12 cellular contexts compared by ENCODE assay signal in the genomic region with DNA sequence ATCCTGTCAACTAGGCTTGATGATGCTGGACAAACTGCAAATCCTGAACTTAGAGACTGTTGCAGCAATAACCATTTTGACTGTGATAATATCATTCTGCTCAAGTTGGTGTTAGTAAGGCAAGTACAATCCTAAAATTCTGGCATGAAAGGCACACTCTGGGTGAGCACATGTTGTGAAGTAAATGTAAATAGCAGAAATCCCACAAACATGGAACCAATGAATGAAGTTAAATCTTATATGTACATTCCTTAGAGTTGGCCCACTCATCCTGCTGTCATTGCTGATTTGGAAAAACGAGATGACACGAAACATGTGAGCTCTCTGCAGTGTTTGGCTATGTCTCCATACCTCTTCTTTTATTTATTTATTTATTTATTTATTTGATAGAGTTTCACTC.
"Had no signal": no experiment of that assay in that cellular context is flagged by ENCODE, and none has a peak within 500 bp of the region (broad histone marks: within the 10 kb centered on the region; RNA-seq: fewer than 3 reads in every experiment).

No MANE protein-coding gene starts in this region.

- DNase-seq: activated CD4-positive, alpha-beta T cell treated with anti-CD3 and anti-CD28 coated beads for 48 hours; activated naive CD4-positive, alpha-beta T cell; colonic mucosa; effector CD8-positive, alpha-beta T cell; left colon; naive B cell; SW 1271; T-helper 9 cell had no signal

- H3K27ac ChIP-seq: colonic mucosa, tibial nerve, VCaP had no signal

- H3K4me1 ChIP-seq: colonic mucosa, tibial nerve had no signal

- ATAC-seq: left colon; stimulated activated memory B cell treated with anti-CD40 and anti-IgM and Interleukin-4, amounts not matched to agents 10 μg/mL and 1 μg/mL and 100 μg/mL, for 72 hours had no signal

- H3K36me3 ChIP-seq: colonic mucosa, tibial nerve had no signal

- H3K9me3 ChIP-seq: colonic mucosa, tibial nerve had no signal

- H3K27me3 ChIP-seq: colonic mucosa, tibial nerve had no signal

- H3K4me3 ChIP-seq: colonic mucosa, lung, tibial nerve had no signal
